8 cellular contexts compared by ENCODE assay signal in the genomic region with DNA sequence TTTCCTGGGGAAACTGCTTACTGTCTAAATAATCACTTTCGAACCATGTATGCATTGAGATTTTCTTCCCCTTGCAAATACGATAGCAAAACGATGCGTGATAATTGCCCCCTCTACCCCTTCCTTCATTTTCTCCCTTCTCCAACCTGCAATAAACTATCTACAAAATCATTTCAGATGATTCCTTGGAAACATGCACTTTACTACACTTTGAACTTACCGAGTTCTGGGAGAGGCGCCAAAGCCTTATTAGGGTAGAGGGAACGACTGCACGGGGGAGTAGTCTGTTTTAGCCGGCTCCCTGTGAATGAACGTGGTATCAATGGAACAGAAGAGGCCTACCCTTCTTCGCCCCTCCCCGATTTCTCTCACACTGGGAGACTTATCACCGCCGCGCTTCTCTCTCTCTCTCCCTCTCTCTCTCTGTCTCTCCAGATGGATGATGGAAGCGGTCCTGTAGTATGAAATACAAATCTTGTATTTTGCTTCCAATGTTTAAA. TPM values are rescaled to one million over a fixed set of nuclear protein-coding genes. Genes with fewer than 3 reads are reported as not detected.
DNase-seq lines count a peak whose midpoint lies in the region; ATAC-seq and TF ChIP-seq lines count a peak whose summit lies in the region.

A gene with protein sequence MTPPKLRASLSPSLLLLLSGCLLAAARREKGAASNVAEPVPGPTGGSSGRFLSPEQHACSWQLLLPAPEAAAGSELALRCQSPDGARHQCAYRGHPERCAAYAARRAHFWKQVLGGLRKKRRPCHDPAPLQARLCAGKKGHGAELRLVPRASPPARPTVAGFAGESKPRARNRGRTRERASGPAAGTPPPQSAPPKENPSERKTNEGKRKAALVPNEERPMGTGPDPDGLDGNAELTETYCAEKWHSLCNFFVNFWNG (minus strand): TSS at position 309 of the 500 bp plus-strand sequence. CDS start 517 bp downstream, outside the sequence.

- no peaks in the 10 kb centered on the region for H3K9me3 ChIP-seq in mucosa of descending colon
- H3K9me3 ChIP-seq in tibial nerve: peaks cover 0 to 5% (median 0%) of the 10 kb centered on the region in 4 donors

- H3K27ac ChIP-seq in tibial nerve: peak within 1 kb of the TSS; percentile 69 to 87 (median 80)

- H3K27ac Mint-ChIP-seq in WTC11: peak within 1 kb of the TSS; percentile 92
- peak within 1 kb of the TSS; percentile 17 for H3K27ac Mint-ChIP-seq in endothelial cell (ENCODE audit: unreplicated experiment)

- H3K4me3 ChIP-seq in mucosa of descending colon (peak within 1 kb of the TSS; percentile 64), tibial nerve (peak within 1 kb of the TSS; percentile 75 to 86 (median 80))

- no peaks in the 10 kb centered on the region for H3K27me3 Mint-ChIP-seq in WTC11 (ENCODE audit: low read depth)
- H3K27me3 Mint-ChIP-seq in endothelial cell (ENCODE audit: unreplicated experiment): peaks cover 7% of the 10 kb centered on the region

- H3K36me3 ChIP-seq in mucosa of descending colon (ENCODE audit: low read depth) (no peaks in the 10 kb centered on the region), tibial nerve (peaks cover 0 to 4% (median 0%) of the 10 kb centered on the region in 3 donors)

- no peak for TF ChIP-seq CTCF in WTC11 (IDR thresholded peaks at IDR 0.05)
- TF ChIP-seq CTCF in endothelial cell (IDR thresholded peaks at IDR 0.05; ENCODE audit: unreplicated experiment): no peak
- no peak for TF ChIP-seq CTCF in mucosa of descending colon (IDR thresholded peaks at IDR 0.05)
- no peak for TF ChIP-seq CTCF in tibial nerve (IDR thresholded peaks at IDR 0.05)

- CTCF ChIA-PET in WTC11 (lab: Charles Lee): interaction anchor here (1.6 to 2.4 kb wide), 4 partner anchors 14 to 150 kb away, joined by 9 to 11 read pairs (median 10); a partner anchor contains a TSS

- peaks cover 13% of the 10 kb centered on the region for H3K4me1 ChIP-seq in mucosa of descending colon (ENCODE audit: low read depth)
- peaks cover 0 to 21% (median 2%) of the 10 kb centered on the region in 4 donors for H3K4me1 ChIP-seq in tibial nerve

- H3K9me3 Mint-ChIP-seq in WTC11 (no peaks in the 10 kb centered on the region), endothelial cell (ENCODE audit: unreplicated experiment) (no peaks in the 10 kb centered on the region)

- POLR2A ChIA-PET in WTC11 (lab: Charles Lee): interaction anchor here (1.0 to 2.4 kb wide), 5 partner anchors 14 to 611 kb away, joined by 3 to 27 read pairs (median 7); a partner anchor contains a TSS

- H3K27me3 ChIP-seq in tibial nerve: no peaks in the 10 kb centered on the region

- DNase-seq in activated gamma-delta T cell treated with Interleukin-2 at 50 U/mL for 16 hours (peak; percentile 12), activated gamma-delta T cell (lab: John Stamatoyannopoulos, UW) (no peak), NCI-H187 treated with DMSO at 0.1 percent for 48 hours (lab: John Stamatoyannopoulos, UW) (peak; percentile 26), WTC11 (ENCODE audit: low spot score) (peak; percentile 61), endothelial cell (ENCODE audit: low spot score) (peak; percentile 17), mucosa of descending colon (peak in 1 of 3 donors; percentile 55), tibial nerve (ENCODE audit: low spot score in 2 of 2) (peak in 1 of 2 donors; percentile 19), posterior vena cava (ENCODE audit: low spot score) (no peak)

- H3K4me3 Mint-ChIP-seq in WTC11 (peak within 1 kb of the TSS; percentile 81), endothelial cell (ENCODE audit: unreplicated experiment) (peak within 1 kb of the TSS; percentile 89)

- no peak for TF ChIP-seq EP300 in tibial nerve (IDR thresholded peaks at IDR 0.05)

- ATAC-seq in WTC11 (peak; percentile 62), mucosa of descending colon (peak; percentile 17)

- TF ChIP-seq POLR2A in tibial nerve (IDR thresholded peaks at IDR 0.05): no peak

- intact Hi-C loops in mucosa of descending colon (cut with DNase I, micrococcal nuclease) (no loop called here), posterior vena cava (cut with DNase I) (no loop called here)

- H3K4me1 Mint-ChIP-seq in WTC11 (peaks cover 29% of the 10 kb centered on the region), endothelial cell (ENCODE audit: unreplicated experiment) (peaks cover 16% of the 10 kb centered on the region)

- H3K36me3 Mint-ChIP-seq in WTC11 (peaks cover 18% of the 10 kb centered on the region), endothelial cell (ENCODE audit: low read depth, unreplicated experiment) (peaks cover 9% of the 10 kb centered on the region)

- WGBS in tibial nerve, 2 donors: 1% methylated on average over 16 of the region's 16 CpGs

TF ChIP-seq in WTC11, 78 proteins besides CTCF, POLR2A, EP300 and RAD21 (continues in another document):
- TF ChIP-seq, protein P1, sequence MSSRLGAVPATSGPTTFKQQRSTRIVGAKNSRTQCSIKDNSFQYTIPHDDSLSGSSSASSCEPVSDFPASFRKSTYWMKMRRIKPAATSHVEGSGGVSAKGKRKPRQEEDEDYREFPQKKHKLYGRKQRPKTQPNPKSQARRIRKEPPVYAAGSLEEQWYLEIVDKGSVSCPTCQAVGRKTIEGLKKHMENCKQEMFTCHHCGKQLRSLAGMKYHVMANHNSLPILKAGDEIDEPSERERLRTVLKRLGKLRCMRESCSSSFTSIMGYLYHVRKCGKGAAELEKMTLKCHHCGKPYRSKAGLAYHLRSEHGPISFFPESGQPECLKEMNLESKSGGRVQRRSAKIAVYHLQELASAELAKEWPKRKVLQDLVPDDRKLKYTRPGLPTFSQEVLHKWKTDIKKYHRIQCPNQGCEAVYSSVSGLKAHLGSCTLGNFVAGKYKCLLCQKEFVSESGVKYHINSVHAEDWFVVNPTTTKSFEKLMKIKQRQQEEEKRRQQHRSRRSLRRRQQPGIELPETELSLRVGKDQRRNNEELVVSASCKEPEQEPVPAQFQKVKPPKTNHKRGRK (CRISPR knock-in tag; IDR thresholded peaks at IDR 0.05; ENCODE audit: borderline replicate concordance): 0 out of 2 replicates have a peak, but pooled peaks have one; percentile 36
- TF ChIP-seq ZNF671 (CRISPR knock-in tag; IDR thresholded peaks at IDR 0.05) (no peak), ZNF263 (CRISPR knock-in tag; IDR thresholded peaks at IDR 0.05; ENCODE audit: low read depth) (no peak), NFATC4 (CRISPR knock-in tag; IDR thresholded peaks at IDR 0.05) (no peak), NFYB (CRISPR knock-in tag; conservative IDR thresholded peaks at IDR 0.05; ENCODE audit: low read depth) (0 out of 2 replicates have a peak, but pooled peaks have one; percentile 4), NFE2L1 (CRISPR knock-in tag; IDR thresholded peaks at IDR 0.05) (no peak), ETV6 (CRISPR knock-in tag; IDR thresholded peaks at IDR 0.05) (0 out of 2 replicates have a peak, but pooled peaks have one; percentile 1), MYBL2 (CRISPR knock-in tag; IDR thresholded peaks at IDR 0.05) (peak; percentile 43; the same call in 1 of the 2 replicates), CBFB (CRISPR knock-in tag; IDR thresholded peaks at IDR 0.05; ENCODE audit: low read depth) (no peak)
- TF ChIP-seq, protein P2, sequence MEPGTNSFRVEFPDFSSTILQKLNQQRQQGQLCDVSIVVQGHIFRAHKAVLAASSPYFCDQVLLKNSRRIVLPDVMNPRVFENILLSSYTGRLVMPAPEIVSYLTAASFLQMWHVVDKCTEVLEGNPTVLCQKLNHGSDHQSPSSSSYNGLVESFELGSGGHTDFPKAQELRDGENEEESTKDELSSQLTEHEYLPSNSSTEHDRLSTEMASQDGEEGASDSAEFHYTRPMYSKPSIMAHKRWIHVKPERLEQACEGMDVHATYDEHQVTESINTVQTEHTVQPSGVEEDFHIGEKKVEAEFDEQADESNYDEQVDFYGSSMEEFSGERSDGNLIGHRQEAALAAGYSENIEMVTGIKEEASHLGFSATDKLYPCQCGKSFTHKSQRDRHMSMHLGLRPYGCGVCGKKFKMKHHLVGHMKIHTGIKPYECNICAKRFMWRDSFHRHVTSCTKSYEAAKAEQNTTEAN (CRISPR knock-in tag; IDR thresholded peaks at IDR 0.05): 0 out of 2 replicates have a peak, but pooled peaks have one; percentile 25
- TF ChIP-seq, protein P3, sequence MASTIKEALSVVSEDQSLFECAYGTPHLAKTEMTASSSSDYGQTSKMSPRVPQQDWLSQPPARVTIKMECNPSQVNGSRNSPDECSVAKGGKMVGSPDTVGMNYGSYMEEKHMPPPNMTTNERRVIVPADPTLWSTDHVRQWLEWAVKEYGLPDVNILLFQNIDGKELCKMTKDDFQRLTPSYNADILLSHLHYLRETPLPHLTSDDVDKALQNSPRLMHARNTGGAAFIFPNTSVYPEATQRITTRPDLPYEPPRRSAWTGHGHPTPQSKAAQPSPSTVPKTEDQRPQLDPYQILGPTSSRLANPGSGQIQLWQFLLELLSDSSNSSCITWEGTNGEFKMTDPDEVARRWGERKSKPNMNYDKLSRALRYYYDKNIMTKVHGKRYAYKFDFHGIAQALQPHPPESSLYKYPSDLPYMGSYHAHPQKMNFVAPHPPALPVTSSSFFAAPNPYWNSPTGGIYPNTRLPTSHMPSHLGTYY (CRISPR knock-in tag; IDR thresholded peaks at IDR 0.05): no peak
- TF ChIP-seq, protein P4, sequence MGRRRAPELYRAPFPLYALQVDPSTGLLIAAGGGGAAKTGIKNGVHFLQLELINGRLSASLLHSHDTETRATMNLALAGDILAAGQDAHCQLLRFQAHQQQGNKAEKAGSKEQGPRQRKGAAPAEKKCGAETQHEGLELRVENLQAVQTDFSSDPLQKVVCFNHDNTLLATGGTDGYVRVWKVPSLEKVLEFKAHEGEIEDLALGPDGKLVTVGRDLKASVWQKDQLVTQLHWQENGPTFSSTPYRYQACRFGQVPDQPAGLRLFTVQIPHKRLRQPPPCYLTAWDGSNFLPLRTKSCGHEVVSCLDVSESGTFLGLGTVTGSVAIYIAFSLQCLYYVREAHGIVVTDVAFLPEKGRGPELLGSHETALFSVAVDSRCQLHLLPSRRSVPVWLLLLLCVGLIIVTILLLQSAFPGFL (CRISPR knock-in tag; IDR thresholded peaks at IDR 0.05; ENCODE audit: borderline replicate concordance): no peak
- TF ChIP-seq, protein P5, sequence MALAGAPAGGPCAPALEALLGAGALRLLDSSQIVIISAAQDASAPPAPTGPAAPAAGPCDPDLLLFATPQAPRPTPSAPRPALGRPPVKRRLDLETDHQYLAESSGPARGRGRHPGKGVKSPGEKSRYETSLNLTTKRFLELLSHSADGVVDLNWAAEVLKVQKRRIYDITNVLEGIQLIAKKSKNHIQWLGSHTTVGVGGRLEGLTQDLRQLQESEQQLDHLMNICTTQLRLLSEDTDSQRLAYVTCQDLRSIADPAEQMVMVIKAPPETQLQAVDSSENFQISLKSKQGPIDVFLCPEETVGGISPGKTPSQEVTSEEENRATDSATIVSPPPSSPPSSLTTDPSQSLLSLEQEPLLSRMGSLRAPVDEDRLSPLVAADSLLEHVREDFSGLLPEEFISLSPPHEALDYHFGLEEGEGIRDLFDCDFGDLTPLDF (CRISPR knock-in tag; IDR thresholded peaks at IDR 0.05): no peak

RNA-seq across cellular contexts. Expression of the gene that starts here (rescaled TPM):
- total RNA-seq in WTC11 (2021) (53.0 to 68.2 TPM (median 55.0 TPM) in 3 replicates), endothelial cell (ENCODE audit: unreplicated experiment) (3.1 TPM), mucosa of descending colon (1 to 10 TPM in 2 of 3 donors, under 1 TPM in 1; 0.85 to 2.1 (median 1.0) TPM), tibial nerve (1 to 10 TPM; 3.1 to 7.9 (median 4.9) TPM), posterior vena cava (1 to 10 TPM in 1 of 2 donors, under 1 TPM in 1; 1.00 to 1.5 TPM)

Comparison
In these comparisons a context has a peak if more than half of its experiments do, and no peak if none do; other contexts are left out.
1. DNase-seq: peak in activated gamma-delta T cell treated with Interleukin-2 at 50 U/mL for 16 hours (single experiment), NCI-H187 treated with DMSO at 0.1 percent for 48 hours (single experiment), WTC11 (single experiment) and endothelial cell (single experiment); none in activated gamma-delta T cell (single experiment) and posterior vena cava (single experiment).